ENCODE assay signal across 8 cellular contexts in genomic region chr1:40709100-40709801, GRCh38. TPM values are rescaled to one million over a fixed set of nuclear protein-coding genes. Genes with fewer than 3 reads are reported as not detected.
DNase-seq lines count a peak whose midpoint lies in the region; ATAC-seq, FAIRE-seq and TF ChIP-seq lines count a peak whose summit lies in the region.

No MANE protein-coding gene starts in this region.

- peak overlapping the region; percentile 65 for H3K9ac ChIP-seq in GM12878 (ENCODE audit: control insufficient read depth, insufficient read depth, low read length)

- no peak for FAIRE-seq in GM12878 (lab: Jason Lieb, UNC)

- RAD21 ChIA-PET in GM12878 (lab: Charles Lee; ENCODE audit: unreplicated experiment): interaction anchor here (0.8 to 6.1 kb wide), 4 partner anchors 8 to 55 kb away, joined by 3 to 89 read pairs (median 19); partner anchors contain the start of gene NFYC

- H3K36me3 ChIP-seq in GM12878 (ENCODE audit: control insufficient read depth in 2 of 2, insufficient read depth in 2 of 2, low read length in 1 of 2) (peaks cover 0 to 10% of the 10 kb centered on the region in 2 experiments; a peak in 2 of 4 replicates), WERI-Rb-1 (no peaks in the 10 kb centered on the region)

- TF ChIP-seq RAD21 in GM12878 (IDR thresholded peaks at IDR 0.05; ENCODE audit: insufficient read depth, low read depth, low read length): no peak

- no peak for TF ChIP-seq CTCF in GM12878 (IDR thresholded peaks at IDR 0.05 in 2 of 3, conservative IDR thresholded peaks at IDR 0.05 in 1 of 3; ENCODE audit: control insufficient read depth in 2 of 3, extremely low read depth in 1 of 3, insufficient read depth in 1 of 3, low read depth in 3 of 3, low read length in 3 of 3)
- no peak for TF ChIP-seq CTCF in WERI-Rb-1 (IDR thresholded peaks at IDR 0.05; ENCODE audit: low read depth, low read length)

- peak overlapping the region; percentile 82 for H3K27ac ChIP-seq in GM12878 (ENCODE audit: control insufficient read depth, insufficient read depth)
- H3K27ac ChIP-seq in WERI-Rb-1: no peak overlapping the region

- TSS peak; percentile 35 for BruUV-seq in GM12878 (replicated peaks; lab: Mats Ljungman, UMichigan)

- in situ Hi-C loops in GM12878 (cut with MboI): no loop called here

- H3K27me3 ChIP-seq in GM12878 (replicated peaks in 1 of 2; ENCODE audit: control insufficient read depth in 2 of 2, insufficient read depth in 2 of 2, low read length in 1 of 2) (no peaks in the 10 kb centered on the region), WERI-Rb-1 (ENCODE audit: insufficient read depth, low read depth, severe bottlenecking) (no peaks in the 10 kb centered on the region)

- peak overlapping the region; percentile 83 for H2AFZ ChIP-seq in GM12878 (ENCODE audit: control insufficient read depth, low read depth, low read length)

- H3K79me2 ChIP-seq in GM12878 (ENCODE audit: control insufficient read depth, insufficient read depth, low read length): peaks cover 93% of the 10 kb centered on the region

- peak; percentile 82 for ATAC-seq in HG02840 (IDR thresholded peaks at IDR 0.05; ENCODE audit: low FRiP score, unreplicated experiment)
- ATAC-seq in GM12878: peak; percentile 96

- 0% methylated on average over 10 of the region's 10 CpGs for WGBS in GM12878 (ENCODE audit: insufficient coverage, insufficient replicate concordance, low lambda C conversion rate, missing lambda C conversion rate)

- peak; percentile 87 for DNase-seq in NCI-H146 treated with DMSO at 0.1 percent for 48 hours (lab: John Stamatoyannopoulos, UW; ENCODE audit: unreplicated experiment)
- peak; percentile 67 for DNase-seq in T-helper 22 cell (ENCODE audit: low read depth)
- peak; percentile 96 for DNase-seq in GM12878 (ENCODE audit: low read depth, low spot score)
- peak; percentile 76 to 94 for DNase-seq in hippocampal formation (lab: John Stamatoyannopoulos, UW)
- peak; percentile 89 for DNase-seq in retina
- no peak for DNase-seq in WERI-Rb-1

- peak; percentile 50 for TF ChIP-seq POLR2A in GM15510 (IDR thresholded peaks at IDR 0.05; ENCODE audit: borderline replicate concordance, extremely low read depth, insufficient read length)
- peak; percentile 68 for TF ChIP-seq POLR2A in GM12878 (IDR thresholded peaks at IDR 0.05; ENCODE audit: low read depth, low read length)

- H3K4me3 ChIP-seq in GM12878: peak overlapping the region; percentile 77
- H3K4me3 ChIP-seq in WERI-Rb-1 (ENCODE audit: low read depth, low read length): no peak overlapping the region

- peaks cover 22% of the 10 kb centered on the region for H3K4me1 ChIP-seq in GM12878 (ENCODE audit: control insufficient read depth, insufficient read depth, low read length)

- no peaks in the 10 kb centered on the region for H4K20me1 ChIP-seq in GM12878 (ENCODE audit: control insufficient read depth, insufficient read depth)

- peak overlapping the region; percentile 75 for H3K4me2 ChIP-seq in GM12878 (ENCODE audit: control insufficient read depth, insufficient read depth)

- TF ChIP-seq EP300 in GM12878 (IDR thresholded peaks at IDR 0.05; ENCODE audit: borderline replicate concordance in 1 of 2, control insufficient read depth in 1 of 2, low read depth in 2 of 2, low read length in 2 of 2): no peak

- POLR2A ChIA-PET in GM12878 (lab: Charles Lee): interaction anchor here (0.7 to 12.7 kb wide), 6 partner anchors 8 to 55 kb away, joined by 3 to 244 read pairs (median 8); partner anchors contain the start of gene NFYC

- H3K9me3 ChIP-seq in GM12878 (replicated peaks; ENCODE audit: control insufficient read depth, insufficient read depth, low read length) (no peaks in the 10 kb centered on the region), WERI-Rb-1 (ENCODE audit: severe bottlenecking) (no peaks in the 10 kb centered on the region)

- CTCF ChIA-PET in GM12878 (lab: Yijun Ruan, JAX): interaction anchor here (0.7 to 4.2 kb wide), 8 partner anchors 8 to 176 kb away, joined by 3 to 36 read pairs (median 8); partner anchors contain the start of gene NFYC

- intact Hi-C loops in GM12878 (cut with micrococcal nuclease; ENCODE audit: unreplicated experiment): no loop called here

- SMC1A ChIA-PET in GM12878 (lab: Charles Lee; ENCODE audit: uncharacterized antibody, unreplicated experiment): interaction anchor here (0.9 to 6.3 kb wide), 10 partner anchors 8 to 177 kb away, joined by 3 to 115 read pairs (median 4); partner anchors contain the start of gene NFYC

TF ChIP-seq in GM12878, 131 proteins besides CTCF, POLR2A, EP300 and RAD21 (continues in another document):
- TF ChIP-seq HDAC2 (IDR thresholded peaks at IDR 0.05) (no peak), IKZF2 (IDR thresholded peaks at IDR 0.05) (no peak), EZH2 (IDR thresholded peaks at IDR 0.05; ENCODE audit: borderline replicate concordance, control insufficient read depth, low read depth, low read length) (no peak), GABPA (IDR thresholded peaks at IDR 0.05; ENCODE audit: low read depth) (peak; percentile 78), ELK1 (IDR thresholded peaks at IDR 0.05; ENCODE audit: low read depth, low read length) (0 out of 2 replicates have a peak, but pooled peaks have one; percentile 42), SIX5 (IDR thresholded peaks at IDR 0.05; ENCODE audit: low read depth, low read length, severe bottlenecking) (peak; percentile 37), MEF2B (IDR thresholded peaks at IDR 0.05; ENCODE audit: partially characterized antibody, poor library complexity, severe bottlenecking) (no peak), ATF2 (IDR thresholded peaks at IDR 0.05; ENCODE audit: low read length) (no peak), SRF (IDR thresholded peaks at IDR 0.05; ENCODE audit: low read depth in 2 of 2, low read length in 2 of 2) (peak in 1 of 2 experiments; percentile 76; a peak in 2 of 4 replicates), MYB (IDR thresholded peaks at IDR 0.05; ENCODE audit: borderline replicate concordance, low read depth, low read length) (no peak)

RNA-seq across cellular contexts. Expression of gene NFYC, which starts 17.7 kb away (rescaled TPM):
- 74.6 and 83.3 TPM in 2 replicates for total RNA-seq in GM12878 (2013; cell fraction: nucleolus; rRNA removed)
- total RNA-seq in GM12878 (2014; rRNA removed): 43.1 and 49.0 TPM in 2 replicates
- total RNA-seq in GM12878 (2014; rRNA removed; fragmentation: Illumina TruSeq; extraction: Trizol): 24.2 and 26.0 TPM in 2 replicates
- 55.0 and 66.6 TPM in 2 replicates for total RNA-seq in GM12878 (2021)
- polyA plus RNA-seq in GM12878 (2011; ENCODE audit: low read depth): 26.9 TPM
- 57.7 and 84.2 TPM in 2 replicates for polyA plus RNA-seq in GM12878 (2011; rRNA removed)
- polyA plus RNA-seq in GM12878 (2011; cell fraction: cytosol; rRNA removed): 88.5 and 135 TPM in 2 replicates
- polyA plus RNA-seq in GM12878 (2011; cell fraction: nucleus; rRNA removed): 125 and 128 TPM in 2 replicates
- 39.3 and 46.7 TPM in 2 replicates for polyA plus RNA-seq in GM12878 (2012)
- 52.5 and 69.7 TPM in 2 replicates for polyA plus RNA-seq in GM12878 (2014; fragmentation: Illumina TruSeq; extraction: Trizol)
- 1 to 10 TPM; 4.3 to 6.9 TPM for polyA plus RNA-seq in GM12878 (2014; fragmentation: Nextera tagmentation; extraction: Ambion mirVana)
- polyA plus RNA-seq in GM12878 (2014; rRNA removed): 64.2 and 78.5 TPM in 2 replicates
- polyA plus RNA-seq in GM12878 (2016; fragmentation: Nextera tagmentation; extraction: Ambion mirVana): 10 to 100 TPM; 64.1 to 70.1 TPM
- polyA minus RNA-seq in GM12878 (2011; rRNA and poly(A)+ RNA removed): 119 and 120 TPM in 2 replicates
- 33.4 and 50.1 TPM in 2 replicates for polyA minus RNA-seq in GM12878 (2011; cell fraction: cytosol; rRNA and poly(A)+ RNA removed)
- polyA minus RNA-seq in GM12878 (2011; cell fraction: nucleus; rRNA and poly(A)+ RNA removed): 59.2 and 107 TPM in 2 replicates

RNA-seq across cellular contexts. Expression of gene RIMS3, which starts 43.8 kb away (rescaled TPM):
- 0.34 and 0.46 TPM in 2 replicates for total RNA-seq in GM12878 (2013; cell fraction: nucleolus; rRNA removed)
- total RNA-seq in GM12878 (2014; rRNA removed) (0.45 and 0.49 TPM in 2 replicates), GM12878 (2014; rRNA removed; fragmentation: Illumina TruSeq; extraction: Trizol) (0.32 and 0.36 TPM in 2 replicates), GM12878 (2021) (0.74 and 0.93 TPM in 2 replicates)
- 0.09 TPM for polyA plus RNA-seq in GM12878 (2011; ENCODE audit: low read depth)
- polyA plus RNA-seq in GM12878 (2011; rRNA removed) (3.9 and 4.7 TPM in 2 replicates), GM12878 (2014; fragmentation: Illumina TruSeq; extraction: Trizol) (0.43 and 0.59 TPM in 2 replicates), GM12878 (2014; fragmentation: Nextera tagmentation; extraction: Ambion mirVana) (under 1 TPM; 0.02 to 0.09 TPM), GM12878 (2014; rRNA removed) (0.31 and 0.52 TPM in 2 replicates), GM12878 (2016; fragmentation: Nextera tagmentation; extraction: Ambion mirVana) (1 to 10 TPM in 1 of 2 experiments, under 1 TPM in 1; 0.29 to 1.0 TPM)
- polyA plus RNA-seq in GM12878 (2011; cell fraction: cytosol; rRNA removed): 4.1 and 4.9 TPM in 2 replicates
- polyA plus RNA-seq in GM12878 (2011; cell fraction: nucleus; rRNA removed): 18.5 and 21.9 TPM in 2 replicates
- 0.14 and 0.17 TPM in 2 replicates for polyA plus RNA-seq in GM12878 (2012)
- 6.5 and 8.8 TPM in 2 replicates for polyA minus RNA-seq in GM12878 (2011; rRNA and poly(A)+ RNA removed)
- polyA minus RNA-seq in GM12878 (2011; cell fraction: cytosol; rRNA and poly(A)+ RNA removed): 2.8 and 3.2 TPM in 2 replicates
- 1.9 and 2.5 TPM in 2 replicates for polyA minus RNA-seq in GM12878 (2011; cell fraction: nucleus; rRNA and poly(A)+ RNA removed)
